Comparison of ENCODE assay signal across 31 cellular contexts in genomic region chr6:120489941-120490340, GRCh38.
"Had no signal": no experiment of that assay in that cellular context is flagged by ENCODE, and none has a peak within 500 bp of the region (broad histone marks: within the 10 kb centered on the region; RNA-seq: fewer than 3 reads in every experiment).

No MANE protein-coding gene starts in this region.

- H3K9me3 ChIP-seq: adrenal gland, body of pancreas, esophagus muscularis mucosa, gastrocnemius medialis, heart left ventricle had no signal

- ATAC-seq: activated CD4-positive, alpha-beta T cell treated with anti-CD3 and anti-CD28 coated beads for 36 hours; activated CD8-positive, alpha-beta memory T cell treated with anti-CD3 and anti-CD28 coated beads, Interleukin-2, amount 10 ng/mL, durations not matched to agents 7 days and 5 days; activated CD8-positive, alpha-beta T cell treated with anti-CD3 and anti-CD28 coated beads, Interleukin-2, amount 10 ng/mL, durations not matched to agents 7 days and 5 days; activated naive CD8-positive, alpha-beta T cell treated with anti-CD3 and anti-CD28 coated beads, Interleukin-2, amount 50 U/mL, for 24 hours; body of pancreas; effector memory CD8-positive, alpha-beta T cell; foreskin keratinocyte; gastrocnemius medialis; heart left ventricle had no signal

- H3K36me3 ChIP-seq: adrenal gland, esophagus muscularis mucosa, gastrocnemius medialis, heart left ventricle, WERI-Rb-1 had no signal

- H3K4me3 ChIP-seq: adrenal gland, body of pancreas, esophagus muscularis mucosa, gastrocnemius medialis, heart left ventricle had no signal

- DNase-seq: activated CD4-positive, alpha-beta memory T cell treated with anti-CD3 and anti-CD28 coated beads for 36 hours; activated CD4-positive, alpha-beta T cell treated with anti-CD3 and anti-CD28 coated beads for 36 hours; activated CD4-positive, alpha-beta T cell treated with anti-CD3 and anti-CD28 coated beads, Interleukin-2, amount 10 ng/mL, durations not matched to agents 24 days and 14 days; activated CD4-positive, CD25-positive, alpha-beta regulatory T cell; activated CD4-positive, CD25-positive, alpha-beta regulatory T cell treated with anti-CD3 and anti-CD28 coated beads, Interleukin-2, amount 50 U/mL, for 72 hours; activated CD8-positive, alpha-beta memory T cell treated with anti-CD3 and anti-CD28 coated beads, Interleukin-2, amount 10 ng/mL, durations not matched to agents 7 days and 5 days; activated CD8-positive, alpha-beta memory T cell treated with anti-CD3 and anti-CD28 coated beads, Interleukin-2, amount 50 U/mL, for 4 hours; activated CD8-positive, alpha-beta T cell treated with anti-CD3 and anti-CD28 coated beads, Interleukin-2, amount 10 ng/mL, durations not matched to agents 7 days and 5 days; activated effector memory CD4-positive, alpha-beta T cell treated with anti-CD3 and anti-CD28 coated beads, Interleukin-2, amount 50 U/mL, for 16 hours; activated naive CD4-positive, alpha-beta T cell treated with anti-CD3 and anti-CD28 coated beads for 36 hours; activated naive CD8-positive, alpha-beta T cell treated with anti-CD3 and anti-CD28 coated beads for 36 hours; activated naive CD8-positive, alpha-beta T cell treated with anti-CD3 and anti-CD28 coated beads, Interleukin-2, amount 50 U/mL, for 24 hours; activated T-cell treated with anti-CD3 and anti-CD28 coated beads, Interleukin-2, amount 50 U/mL, for 1 hour; activated T-cell treated with anti-CD3 and anti-CD28 coated beads, Interleukin-2, amount 50 U/mL, for 48 hours; adrenal gland; amygdala; aorta; body of pancreas; caudate nucleus; cortex of kidney; dermis blood vessel endothelial cell; effector CD4-positive, alpha-beta T cell; effector memory CD8-positive, alpha-beta T cell; erythroblast; foreskin keratinocyte; gastrocnemius medialis; glutamatergic neuron; heart left ventricle; T-helper 9 cell; WERI-Rb-1 had no signal

- H3K27me3 ChIP-seq: adrenal gland, body of pancreas, esophagus muscularis mucosa, foreskin keratinocyte, gastrocnemius medialis, heart left ventricle had no signal

- H3K4me1 ChIP-seq: body of pancreas, esophagus muscularis mucosa, foreskin keratinocyte, gastrocnemius medialis, heart left ventricle had no signal

- H3K27ac ChIP-seq: adrenal gland, body of pancreas, esophagus muscularis mucosa, foreskin keratinocyte, gastrocnemius medialis, heart left ventricle, WERI-Rb-1 had no signal
